In the genomic region with DNA sequence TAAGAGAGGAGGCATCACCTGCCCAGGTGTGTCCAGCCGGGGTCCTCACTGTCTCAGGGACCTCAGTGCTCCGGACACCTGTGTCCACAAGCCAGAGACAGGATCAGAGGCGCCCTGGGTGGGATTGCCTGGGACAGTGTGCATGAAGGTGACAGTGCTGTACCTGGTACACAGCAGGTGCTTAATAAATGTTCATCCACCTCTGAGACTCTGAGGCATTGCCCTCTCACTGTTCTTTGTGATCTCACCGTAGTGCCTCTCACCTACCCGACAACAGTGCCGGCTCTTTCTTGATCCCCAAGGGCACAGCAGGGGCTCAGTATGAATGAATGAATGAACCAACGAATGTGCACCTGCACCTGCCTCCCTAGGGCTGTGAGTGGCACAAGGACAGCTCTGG, we compare ENCODE assay signal across 36 cellular contexts. TPM values are rescaled to one million over a fixed set of nuclear protein-coding genes. Genes with fewer than 3 reads are reported as not detected.
"Had no signal": no experiment of that assay in that cellular context is flagged by ENCODE, and none has a peak within 500 bp of the region (broad histone marks: within the 10 kb centered on the region; RNA-seq: fewer than 3 reads in every experiment).

No MANE protein-coding gene starts in this region.

- H3K27ac ChIP-seq: adrenal gland, body of pancreas, epithelial cell of prostate, esophagus squamous epithelium, gastroesophageal sphincter, heart right ventricle had no signal

- ATAC-seq: activated CD8-positive, alpha-beta memory T cell treated with anti-CD3 and anti-CD28 coated beads, Interleukin-2, amount 10 ng/mL, durations not matched to agents 7 days and 5 days; activated CD8-positive, alpha-beta T cell treated with anti-CD3 and anti-CD28 coated beads, Interleukin-2, amount 10 ng/mL, durations not matched to agents 7 days and 5 days; activated naive CD8-positive, alpha-beta T cell treated with anti-CD3 and anti-CD28 coated beads, Interleukin-2, amount 50 U/mL, for 24 hours; body of pancreas; gastroesophageal sphincter; heart right ventricle had no signal

- H3K27me3 ChIP-seq: adrenal gland, body of pancreas, esophagus squamous epithelium, gastroesophageal sphincter, heart right ventricle had no signal

- H3K4me1 ChIP-seq: adrenal gland, body of pancreas, esophagus squamous epithelium, gastroesophageal sphincter, heart right ventricle had no signal

- FAIRE-seq: colon, endometrium, endothelial cell of umbilical vein had no signal

- H3K9me3 ChIP-seq: adrenal gland, body of pancreas, esophagus squamous epithelium, gastroesophageal sphincter, heart right ventricle had no signal

- DNase-seq: activated CD4-positive, alpha-beta T cell treated with anti-CD3 and anti-CD28 coated beads for 1 hour; activated CD4-positive, alpha-beta T cell treated with anti-CD3 and anti-CD28 coated beads for 4 hours; activated CD4-positive, alpha-beta T cell treated with anti-CD3 and anti-CD28 coated beads, Interleukin-2, amount 10 ng/mL, durations not matched to agents 7 days and 5 days; activated CD4-positive, alpha-beta T cell treated with anti-CD3 and anti-CD28 coated beads, Interleukin-2, amount 50 U/mL, for 4 hours; activated CD8-positive, alpha-beta memory T cell treated with anti-CD3 and anti-CD28 coated beads, Interleukin-2, amount 10 ng/mL, durations not matched to agents 7 days and 5 days; activated CD8-positive, alpha-beta memory T cell treated with anti-CD3 and anti-CD28 coated beads, Interleukin-2, amount 50 U/mL, for 4 hours; activated CD8-positive, alpha-beta T cell treated with anti-CD3 and anti-CD28 coated beads, Interleukin-2, amount 10 ng/mL, durations not matched to agents 7 days and 5 days; activated effector memory CD4-positive, alpha-beta T cell treated with anti-CD3 and anti-CD28 coated beads, Interleukin-2, amount 50 U/mL, for 16 hours; activated naive CD4-positive, alpha-beta T cell treated with anti-CD3 and anti-CD28 coated beads for 36 hours; activated naive CD8-positive, alpha-beta T cell treated with anti-CD3 and anti-CD28 coated beads for 36 hours; activated naive CD8-positive, alpha-beta T cell treated with anti-CD3 and anti-CD28 coated beads, Interleukin-2, amount 50 U/mL, for 24 hours; activated T-cell treated with anti-CD3 and anti-CD28 coated beads, Interleukin-2, amount 50 U/mL, for 1 hour; activated T-cell treated with anti-CD3 and anti-CD28 coated beads, Interleukin-2, amount 50 U/mL, for 48 hours; adrenal gland; amygdala; aorta; body of pancreas; caudate nucleus; cortex of kidney; dermis blood vessel endothelial cell; effector CD4-positive, alpha-beta T cell; esophagus squamous epithelium; foreskin melanocyte; heart right ventricle; T-helper 2 cell had no signal

- H3K4me3 ChIP-seq: adrenal gland, body of pancreas, esophagus squamous epithelium, gastroesophageal sphincter, heart right ventricle had no signal

RNA-seq across cellular contexts. Expression of a gene that starts 15.7 kb away (rescaled TPM):
- total RNA-seq: activated CD8-positive, alpha-beta memory T cell treated with anti-CD3 and anti-CD28 coated beads for 36 hours; activated naive CD4-positive, alpha-beta T cell treated with anti-CD3 and anti-CD28 coated beads for 36 hours; activated naive CD8-positive, alpha-beta T cell treated with anti-CD3 and anti-CD28 coated beads for 36 hours; activated T-helper 1 cell treated with anti-CD3 and anti-CD28 coated beads, Interleukin-12 subunit alpha, Interleukin-12 subunit beta, Interleukin-2, Interleukin-4 antibody, amounts not matched to agents 30 ng/mL and 10 ng/mL and 1 ng/mL, durations not matched to agents 14 hours and 24 hours and 36 hours; chondrocyte; dermis blood vessel endothelial cell; esophagus squamous epithelium; fibroblast of lung; fibroblast of villous mesenchyme; gastroesophageal sphincter; glomerular endothelial cell had no signal
- polyA plus RNA-seq: fibroblast of lung had no signal
